ENCODE assay signal across 22 cellular contexts in genomic region chr22:27797793-27798525, GRCh38. TPM values are rescaled to one million over a fixed set of nuclear protein-coding genes. Genes with fewer than 3 reads are reported as not detected.
A peak's percentile ranks its signal among the peaks of the same experiment; 100 is the strongest.
DNase-seq lines count a peak whose midpoint lies in the region; ATAC-seq and TF ChIP-seq lines count a peak whose summit lies in the region.
"Had no signal": no experiment of that assay in that cellular context is flagged by ENCODE, and none has a peak within 500 bp of the region (broad histone marks: within the 10 kb centered on the region; RNA-seq: fewer than 3 reads in every experiment).

No MANE protein-coding gene starts in this region.

- peaks cover 87% of the 10 kb centered on the region for H3K79me2 ChIP-seq in neural progenitor cell (ENCODE audit: low read depth)

- H3K36me3 Mint-ChIP-seq in neural progenitor cell, result peaks cover 10% of the 10 kb centered on the region
- H3K36me3 Mint-ChIP-seq: activated naive CD8-positive, alpha-beta T cell treated with anti-CD3 and anti-CD28 coated beads for 36 hours; naive thymus-derived CD4-positive, alpha-beta T cell had no signal

- DNase-seq in Right ventricle myocardium inferior (ENCODE audit: missing footprints), result peak; percentile 64
- DNase-seq in left ventricle myocardium superior, result no peak
- DNase-seq in cardiac muscle cell (ENCODE audit: low read depth in 1 of 2, low spot score in 1 of 2), result peak in 1 of 2 donors; percentile 37
- peak; percentile 57 for DNase-seq in neural progenitor cell (ENCODE audit: low spot score)
- peak; percentile 54 to 79 for DNase-seq in aorta
- DNase-seq in KBM-7, result no peak
- DNase-seq in activated CD4-positive, alpha-beta T cell treated with anti-CD3 and anti-CD28 coated beads, Interleukin-2, amount 50 U/mL, for 48 hours, result no peak
- DNase-seq: 8988T; activated CD4-positive, alpha-beta T cell treated with anti-CD3 and anti-CD28 coated beads for 48 hours; activated naive CD8-positive, alpha-beta T cell treated with anti-CD3 and anti-CD28 coated beads for 36 hours; activated T-cell treated with anti-CD3 and anti-CD28 coated beads for 4 hours; cortex of kidney; naive thymus-derived CD4-positive, alpha-beta T cell; NCI-H1930; stimulated activated CD4-positive, alpha-beta T cell treated with anti-CD3 and anti-CD28 coated beads, Interleukin-2, amount 100 ng/mL, for 48 hours; stimulated activated CD8-positive, alpha-beta memory T cell treated with anti-CD3 and anti-CD28 coated beads, Interleukin-4, amount 100 ng/mL, for 48 hours; T1000 had no signal

- 18 to 19% methylated on average over 55 to 66 of the region's 66 CpGs for WGBS in aorta, 2 donors

- H3K4me1 ChIP-seq in cardiac muscle cell (ENCODE audit: low read depth) (peaks cover 68% of the 10 kb centered on the region), neural progenitor cell (peaks cover 80% of the 10 kb centered on the region), aorta (ENCODE audit: control insufficient read depth in 1 of 2, insufficient read depth in 2 of 2, low read length in 2 of 2) (no peaks in the 10 kb centered on the region)

- H3F3A ChIP-seq in neural progenitor cell (ENCODE audit: low read depth), result peaks cover 41% of the 10 kb centered on the region

- H3K9ac ChIP-seq in neural progenitor cell, result no peak overlapping the region
- H3K9ac ChIP-seq: BLaER1 treated with 17β-estradiol and CSF1 and Interleukin-3, amounts not matched to agents 10 nM and 100 nM had no signal

- H3K27me3 ChIP-seq in cardiac muscle cell (peaks cover 36% of the 10 kb centered on the region), neural progenitor cell (peaks cover 60% of the 10 kb centered on the region), aorta (ENCODE audit: control insufficient read depth in 1 of 2, insufficient read depth in 2 of 2, low read length in 1 of 2) (no peaks in the 10 kb centered on the region)

- peaks cover 78% of the 10 kb centered on the region for H4K20me1 ChIP-seq in neural progenitor cell (ENCODE audit: low read depth)

- H3K36me3 ChIP-seq in cardiac muscle cell (no peaks in the 10 kb centered on the region), neural progenitor cell (peaks cover 7% of the 10 kb centered on the region), aorta (ENCODE audit: control insufficient read depth in 1 of 2, insufficient read depth in 2 of 2, low read length in 1 of 2) (no peaks in the 10 kb centered on the region)
- H3K36me3 ChIP-seq: BLaER1 treated with 17β-estradiol and CSF1 and Interleukin-3, amounts not matched to agents 10 nM and 100 nM had no signal

- intact Hi-C loops in Right ventricle myocardium inferior (cut with DNase I), result loop anchor here (10.0 kb wide), 1 partner anchor 283 kb away; no protein-coding TSS in a partner anchor
- intact Hi-C loops in left ventricle myocardium superior (cut with micrococcal nuclease), result no loop called here
- intact Hi-C loops in aorta (cut with DNase I), result loop anchor here (5.0 kb wide), 2 partner anchors 46 to 391 kb away; no protein-coding TSS in a partner anchor

- no peak overlapping the region for H3K4me3 Mint-ChIP-seq in neural progenitor cell
- H3K4me3 Mint-ChIP-seq: activated naive CD8-positive, alpha-beta T cell treated with anti-CD3 and anti-CD28 coated beads for 36 hours had no signal

- no peak for ATAC-seq in Right ventricle myocardium inferior
- no peak for ATAC-seq in left ventricle myocardium superior
- ATAC-seq in aorta (ENCODE audit: low FRiP score), result no peak
- no peak for ATAC-seq in HG02610 (IDR thresholded peaks at IDR 0.05; ENCODE audit: unreplicated experiment)
- ATAC-seq: naive thymus-derived CD4-positive, alpha-beta T cell; sciatic nerve had no signal

- H3K9me3 ChIP-seq in cardiac muscle cell (ENCODE audit: low read depth), result no peaks in the 10 kb centered on the region
- H3K9me3 ChIP-seq in neural progenitor cell (ENCODE audit: low read depth), result no peaks in the 10 kb centered on the region
- H3K9me3 ChIP-seq in aorta (ENCODE audit: control insufficient read depth, low read length), result no peaks in the 10 kb centered on the region
- H3K9me3 ChIP-seq: SJSA1, tibial nerve had no signal

- TF ChIP-seq CTCF in cardiac muscle cell (IDR thresholded peaks at IDR 0.05; ENCODE audit: low read depth, low read length) (no peak), neural progenitor cell (IDR thresholded peaks at IDR 0.05) (no peak)

- H3K27me3 Mint-ChIP-seq in neural progenitor cell (ENCODE audit: insufficient read depth, low read depth), result peaks cover 9% of the 10 kb centered on the region

- no peak overlapping the region for H3K27ac Mint-ChIP-seq in neural progenitor cell
- H3K27ac Mint-ChIP-seq: activated naive CD8-positive, alpha-beta T cell treated with anti-CD3 and anti-CD28 coated beads for 36 hours; naive thymus-derived CD4-positive, alpha-beta T cell had no signal

- peak overlapping the region; percentile 77 for H3K4me3 ChIP-seq in cardiac muscle cell
- peak overlapping the region; percentile 68 for H3K4me3 ChIP-seq in neural progenitor cell
- H3K4me3 ChIP-seq in aorta (ENCODE audit: low read length in 2 of 2), result peak overlapping the region; percentile 46 to 90
- H3K4me3 ChIP-seq: BLaER1 treated with 17β-estradiol and CSF1 and Interleukin-3, amounts not matched to agents 10 nM and 100 nM; SJSA1 had no signal

- in situ Hi-C loops in KBM-7 (cut with MboI; ENCODE audit: low pct_unique_long_range_greater_than_20kb, low sequenced_read_pairs), result no loop called here

- H3K27ac ChIP-seq in cardiac muscle cell, result no peak overlapping the region
- no peak overlapping the region for H3K27ac ChIP-seq in neural progenitor cell
- peak overlapping the region; percentile 54 to 56 for H3K27ac ChIP-seq in aorta (ENCODE audit: low read depth in 1 of 2, low read length in 2 of 2)
- H3K27ac ChIP-seq: BLaER1 treated with 17β-estradiol and CSF1 and Interleukin-3, amounts not matched to agents 10 nM and 100 nM; SJSA1 had no signal

- peak overlapping the region; percentile 93 for H3K4me2 ChIP-seq in neural progenitor cell
- H3K4me2 ChIP-seq: BLaER1 treated with 17β-estradiol and CSF1 and Interleukin-3, amounts not matched to agents 10 nM and 100 nM had no signal

- H2AFZ ChIP-seq in neural progenitor cell (replicated peaks), result no peak overlapping the region

- H3K9me3 Mint-ChIP-seq in neural progenitor cell, result no peaks in the 10 kb centered on the region
- H3K9me3 Mint-ChIP-seq: activated naive CD8-positive, alpha-beta T cell treated with anti-CD3 and anti-CD28 coated beads for 36 hours; naive thymus-derived CD4-positive, alpha-beta T cell had no signal

- peaks cover 52% of the 10 kb centered on the region for H3K4me1 Mint-ChIP-seq in neural progenitor cell

RNA-seq across cellular contexts. Expression of gene MN1, which starts 3.6 kb away (rescaled TPM):
- total RNA-seq in Right ventricle myocardium inferior (5.3 TPM), left ventricle myocardium superior (5.3 TPM), cardiac muscle cell (27.8 and 45.8 TPM in 2 replicates), neural progenitor cell (ENCODE audit: low replicate concordance) (13.3 and 27.2 TPM in 2 replicates), aorta (10 to 100 TPM; 22.5 to 37.7 TPM)
- polyA plus RNA-seq in cardiac muscle cell (7.8 and 15.7 TPM in 2 replicates), aorta (1 to 10 TPM; 2.1 to 4.2 TPM)
- polyA plus RNA-seq: naive thymus-derived CD4-positive, alpha-beta T cell had no signal

Comparison
In these comparisons a context has a peak if more than half of its experiments do, and no peak if none do; other contexts are left out.
1. DNase-seq: peak in Right ventricle myocardium inferior (single experiment), neural progenitor cell (single experiment) and aorta (2 of 2); none in left ventricle myocardium superior (single experiment), KBM-7 (single experiment) and activated CD4-positive, alpha-beta T cell treated with anti-CD3 and anti-CD28 coated beads, Interleukin-2, amount 50 U/mL, for 48 hours (0 of 2).
2. H3K27ac ChIP-seq: peak in aorta (2 of 2); none in cardiac muscle cell (single experiment) and neural progenitor cell (single experiment).
3. Peak in every context shown above with its lines, with median percentiles within 50 percentile points of each other: H3K4me3 ChIP-seq.